In genomic region chr3:194632983-194633348, GRCh38 we compare ENCODE assay signal across 8 cellular contexts. TPM values are rescaled to one million over a fixed set of nuclear protein-coding genes. Genes with fewer than 3 reads are reported as not detected.
DNase-seq lines count a peak whose midpoint lies in the region; ATAC-seq, FAIRE-seq and TF ChIP-seq lines count a peak whose summit lies in the region.

No MANE protein-coding gene starts in this region.

- no peaks in the 10 kb centered on the region for H3K9me1 ChIP-seq in K562 (ENCODE audit: control insufficient read depth, insufficient read depth, low read length)

- H3K36me3 ChIP-seq in Loucy (ENCODE audit: insufficient read depth, low read length) (0 out of 2 replicates have a peak, but pooled peaks cover 3% of the 10 kb centered on the region), K562 (ENCODE audit: control insufficient read depth, insufficient read depth, low read length) (peaks cover 26% of the 10 kb centered on the region; the same call in 1 of the 3 replicates), liver (ENCODE audit: control insufficient read depth in 4 of 4, insufficient read depth in 3 of 4, low read depth in 1 of 4, low read length in 3 of 4) (peaks cover 0 to under 1% (median 0%) of the 10 kb centered on the region in 4 donors), thymus (ENCODE audit: control insufficient read depth, insufficient read depth) (no peaks in the 10 kb centered on the region)

- POLR2A ChIA-PET in K562 (lab: Yijun Ruan, JAX) = interaction anchor here (0.6 to 1.0 kb wide), 4 partner anchors 10 to 276 kb away, joined by 3 to 6 read pairs (median 3); no protein-coding TSS in a partner anchor

- H2AFZ ChIP-seq in Loucy (ENCODE audit: low read length) (peak overlapping the region; percentile 91), K562 (ENCODE audit: low read depth, low read length) (peak overlapping the region; percentile 96)

- peak; percentile 74 for ATAC-seq in K562

- H3K9me3 ChIP-seq in Loucy (ENCODE audit: insufficient read depth, low read depth, low read length) (peaks cover 3% of the 10 kb centered on the region; the same call in 1 of the 2 replicates), K562 (replicated peaks; ENCODE audit: control insufficient read depth, insufficient read depth, low read depth, low read length) (peaks cover 21% of the 10 kb centered on the region), liver (ENCODE audit: control insufficient read depth in 4 of 4, low read length in 3 of 4) (no peaks in the 10 kb centered on the region), thymus (ENCODE audit: control insufficient read depth) (peaks cover 3% of the 10 kb centered on the region)

- in situ Hi-C loops in K562 (cut with MboI) = no loop called here

- H3K4me3 ChIP-seq in Loucy (ENCODE audit: low read length, poor library complexity, severe bottlenecking) (peak overlapping the region; percentile 95), K562 (peak overlapping the region; percentile 86), liver (ENCODE audit: low read depth in 1 of 3, low read length in 3 of 3) (peak overlapping the region; percentile 23 to 79 (median 59)), thymus (ENCODE audit: low read length) (peak overlapping the region; percentile 84)

- H3K27me3 ChIP-seq in Loucy (ENCODE audit: insufficient read depth, low read length, poor library complexity, severe bottlenecking) (no peaks in the 10 kb centered on the region), K562 (ENCODE audit: control insufficient read depth in 2 of 2, insufficient read depth in 2 of 2, low read length in 2 of 2) (no peaks in the 10 kb centered on the region; a peak in 1 of 5 replicates), liver (ENCODE audit: control insufficient read depth in 4 of 4, insufficient read depth in 4 of 4, low read length in 3 of 4) (no peaks in the 10 kb centered on the region), thymus (ENCODE audit: control insufficient read depth, insufficient read depth) (no peaks in the 10 kb centered on the region)

- H3K4me1 ChIP-seq in Loucy (ENCODE audit: insufficient read depth, low read length, poor library complexity, severe bottlenecking) (peaks cover 5% of the 10 kb centered on the region), K562 (replicated peaks in 1 of 2; ENCODE audit: control insufficient read depth in 2 of 2, insufficient read depth in 2 of 2, low read length in 2 of 2) (peaks cover 2 to 18% of the 10 kb centered on the region in 2 experiments; a peak in 3 of 5 replicates), liver (ENCODE audit: control insufficient read depth in 4 of 4, insufficient read depth in 4 of 4, low read length in 3 of 4) (peaks cover 2 to 12% (median 5%) of the 10 kb centered on the region in 4 donors), thymus (ENCODE audit: control insufficient read depth, insufficient read depth, low read length) (no peaks in the 10 kb centered on the region)

- CTCF ChIA-PET in K562 (lab: Yijun Ruan, JAX; ENCODE audit: low intra/inter-chr PET ratio) = interaction anchor here (0.8 kb wide), 1 partner anchor 300 kb away, joined by 4 read pairs; no protein-coding TSS in a partner anchor

- intact Hi-C loops in K562 (cut with micrococcal nuclease) = loop anchor here (1.0 to 2.0 kb wide), 2 partner anchors 161 to 300 kb away; no protein-coding TSS in a partner anchor

- no peaks in the 10 kb centered on the region for H4K20me1 ChIP-seq in Loucy (ENCODE audit: insufficient read depth, low read length, poor library complexity, severe bottlenecking)
- no peaks in the 10 kb centered on the region for H4K20me1 ChIP-seq in K562 (replicated peaks; ENCODE audit: control insufficient read depth, insufficient read depth, low read length)

- peak overlapping the region; percentile 84 for H3K27ac ChIP-seq in K562 (ENCODE audit: extremely low read depth, low read depth, low read length)
- H3K27ac ChIP-seq in liver (ENCODE audit: low read depth in 1 of 2, low read length in 2 of 2) = peak overlapping the region in 1 of 2 donors; percentile 60
- peak overlapping the region; percentile 49 for H3K27ac ChIP-seq in thymus (ENCODE audit: low read depth)

- TF ChIP-seq POLR2A in H54 (IDR thresholded peaks at IDR 0.05; ENCODE audit: low read depth, low read length) (no peak), K562 (conservative IDR thresholded peaks at IDR 0.05) (no peak)

- 0% methylated on average over 25 of the region's 50 CpGs for WGBS in K562 (ENCODE audit: insufficient coverage, low coverage, missing lambda C conversion rate)
- WGBS in liver = 2% methylated on average over 50 of the region's 50 CpGs
- under 1% methylated on average over 50 of the region's 50 CpGs for WGBS in thymus

- H3K9me2 ChIP-seq in Loucy (replicated peaks; ENCODE audit: low read depth, low read length) = no peaks in the 10 kb centered on the region

- no peak for TF ChIP-seq EP300 in K562 (IDR thresholded peaks at IDR 0.05; ENCODE audit: low read length)

- FAIRE-seq in H54 (lab: Jason Lieb, UNC) (no peak), K562 (lab: Jason Lieb, UNC) (no peak)

- TF ChIP-seq RAD21 in K562 (CRISPR knock-in tag; conservative IDR thresholded peaks at IDR 0.05 in 1 of 2, IDR thresholded peaks at IDR 0.05 in 1 of 2) (no peak), liver (IDR thresholded peaks at IDR 0.05) (no peak)

- BruUV-seq in K562 (replicated peaks; lab: Mats Ljungman, UMichigan) = no TSS peak

- H3F3A ChIP-seq in Loucy (ENCODE audit: low read depth) = no peaks in the 10 kb centered on the region; the same call in 1 of the 2 replicates

- H3K4me2 ChIP-seq in Loucy (ENCODE audit: low read depth, low read length, poor library complexity, severe bottlenecking) (peak overlapping the region; percentile 71), K562 (ENCODE audit: insufficient read depth, low read length) (peak overlapping the region; percentile 92)

- TF ChIP-seq CTCF in Loucy (conservative IDR thresholded peaks at IDR 0.05; ENCODE audit: low read length) (no peak), K562 (IDR thresholded peaks at IDR 0.05 in 2 of 3, conservative IDR thresholded peaks at IDR 0.05 in 1 of 3; ENCODE audit: insufficient read depth in 2 of 3, low read depth in 1 of 3, low read length in 3 of 3) (no peak), liver (IDR thresholded peaks at IDR 0.05; ENCODE audit: low read depth, low read length, missing input control) (no peak)

- H3K9ac ChIP-seq in Loucy (ENCODE audit: low read depth, low read length, poor library complexity, severe bottlenecking) = peak overlapping the region; percentile 91
- peak overlapping the region; percentile 75 to 92 for H3K9ac ChIP-seq in K562 (ENCODE audit: insufficient read depth in 1 of 2, low read depth in 2 of 2, low read length in 2 of 2)
- no peak overlapping the region for H3K9ac ChIP-seq in liver (ENCODE audit: low read depth in 1 of 2, low read length in 2 of 2)

- H3K79me2 ChIP-seq in Loucy (ENCODE audit: insufficient read depth, low read length) (peaks cover 14% of the 10 kb centered on the region), K562 (ENCODE audit: control insufficient read depth, insufficient read depth, low read length) (peaks cover 10% of the 10 kb centered on the region)

- DNase-seq in NCI-H2171 treated with DMSO at 0.1 percent for 48 hours (lab: John Stamatoyannopoulos, UW) (peak; percentile 63), NCI-H2171 (lab: John Stamatoyannopoulos, UW) (no peak), H54 (ENCODE audit: insufficient read length, low spot score) (peak; percentile 69), K562 (ENCODE audit: extremely low read depth in 1 of 4, low spot score in 3 of 4) (peak in 2 of 4 experiments; percentile 76 to 79), OCI-M2 (lab: John Stamatoyannopoulos, UW; ENCODE audit: unreplicated experiment) (no peak)

RNA-seq across cellular contexts. Expression of gene TMEM44, which starts 0.3 kb away (rescaled TPM):
- total RNA-seq in K562 (2011; cell fraction: chromatin; rRNA removed; ENCODE audit: low replicate concordance) = 57.1 and 107 TPM in 2 replicates
- 59.7 and 67.4 TPM in 2 replicates for total RNA-seq in K562 (2011; cell fraction: nucleolus; rRNA removed)
- total RNA-seq in K562 (2011; cell fraction: nucleoplasm; rRNA removed) = 57.2 and 61.1 TPM in 2 replicates
- total RNA-seq in K562 (2014; rRNA removed) (13.1 and 13.8 TPM in 2 replicates), K562 (2014; rRNA removed; fragmentation: Illumina TruSeq; extraction: Trizol) (6.0 and 7.2 TPM in 2 replicates), K562 (2015; rRNA removed; fragmentation: Illumina TruSeq; extraction: Trizol) (7.5 TPM in 2 replicates), K562 (2021) (16.9 and 18.1 TPM in 2 replicates), liver (1 to 10 TPM; 3.4 to 5.0 TPM)
- polyA plus RNA-seq in K562 (2011; rRNA removed) (13.5 and 14.5 TPM in 2 replicates), K562 (2014; fragmentation: Illumina TruSeq; extraction: Trizol) (11.3 and 12.4 TPM in 2 replicates), K562 (2014; fragmentation: Nextera tagmentation; extraction: Ambion mirVana) (1 to 10 TPM in 1 of 2 experiments, under 1 TPM in 1; 0.53 to 1.7 TPM), K562 (2014; rRNA removed) (15.5 and 16.2 TPM in 2 replicates), liver (1 to 10 TPM; 1.8 to 3.0 TPM), thymus (7.1 TPM)
- polyA plus RNA-seq in K562 (2011; cell fraction: cytosol; rRNA removed) = 11.8 and 16.3 TPM in 2 replicates
- polyA plus RNA-seq in K562 (2011; cell fraction: nucleus; rRNA removed) = 44.6 and 76.9 TPM in 2 replicates
- polyA plus RNA-seq in K562 (2012) = 9.8 and 17.5 TPM in 2 replicates
- polyA minus RNA-seq in K562 (2011; rRNA and poly(A)+ RNA removed) = 9.1 and 13.7 TPM in 2 replicates
- polyA minus RNA-seq in K562 (2011; cell fraction: cytosol; rRNA and poly(A)+ RNA removed) = 7.7 and 7.8 TPM in 2 replicates
- polyA minus RNA-seq in K562 (2011; cell fraction: nucleus; rRNA and poly(A)+ RNA removed) = 13.4 and 18.8 TPM in 2 replicates

RNA-seq across cellular contexts. Expression of gene LSG1, which starts 39.0 kb away (rescaled TPM):
- total RNA-seq in K562 (2011; cell fraction: chromatin; rRNA removed; ENCODE audit: low replicate concordance) = 63.6 and 106 TPM in 2 replicates
- total RNA-seq in K562 (2011; cell fraction: nucleolus; rRNA removed) = 56.9 and 58.4 TPM in 2 replicates
- 51.1 and 71.5 TPM in 2 replicates for total RNA-seq in K562 (2011; cell fraction: nucleoplasm; rRNA removed)
- 45.4 and 59.8 TPM in 2 replicates for total RNA-seq in K562 (2014; rRNA removed)
- total RNA-seq in K562 (2014; rRNA removed; fragmentation: Illumina TruSeq; extraction: Trizol) = 56.5 and 59.8 TPM in 2 replicates
- 68.4 and 73.7 TPM in 2 replicates for total RNA-seq in K562 (2015; rRNA removed; fragmentation: Illumina TruSeq; extraction: Trizol)
- total RNA-seq in K562 (2021) = 35.2 and 37.9 TPM in 2 replicates
- polyA plus RNA-seq in K562 (2011; rRNA removed) = 50.5 and 55.7 TPM in 2 replicates
- polyA plus RNA-seq in K562 (2011; cell fraction: cytosol; rRNA removed) = 21.2 and 29.8 TPM in 2 replicates
- polyA plus RNA-seq in K562 (2011; cell fraction: nucleus; rRNA removed) = 58.3 and 70.1 TPM in 2 replicates
- polyA plus RNA-seq in K562 (2012) = 21.9 and 36.2 TPM in 2 replicates
- polyA plus RNA-seq in K562 (2014; fragmentation: Illumina TruSeq; extraction: Trizol) = 49.4 and 55.5 TPM in 2 replicates
- polyA plus RNA-seq in K562 (2014; fragmentation: Nextera tagmentation; extraction: Ambion mirVana) = 10 to 100 TPM; 14.9 to 23.0 TPM
- polyA plus RNA-seq in K562 (2014; rRNA removed) = 39.5 and 46.7 TPM in 2 replicates
- polyA minus RNA-seq in K562 (2011; rRNA and poly(A)+ RNA removed) = 71.0 and 90.5 TPM in 2 replicates
- 29.7 and 38.5 TPM in 2 replicates for polyA minus RNA-seq in K562 (2011; cell fraction: cytosol; rRNA and poly(A)+ RNA removed)
- polyA minus RNA-seq in K562 (2011; cell fraction: nucleus; rRNA and poly(A)+ RNA removed) = 41.5 and 62.8 TPM in 2 replicates
- total RNA-seq in liver = 10 to 100 TPM; 21.3 to 38.5 TPM
- polyA plus RNA-seq in liver = 10 to 100 TPM; 13.6 to 22.8 TPM
- polyA plus RNA-seq in thymus = 21.7 TPM

RNA-seq across cellular contexts. Expression of gene FAM43A, which starts 52.7 kb away (rescaled TPM):
- 1.8 TPM in 1 of 2 replicates, not detected in the other for total RNA-seq in K562 (2011; cell fraction: chromatin; rRNA removed; ENCODE audit: low replicate concordance)
- 1.1 and 2.3 TPM in 2 replicates for total RNA-seq in K562 (2011; cell fraction: nucleolus; rRNA removed)
- 0.46 and 0.73 TPM in 2 replicates for total RNA-seq in K562 (2011; cell fraction: nucleoplasm; rRNA removed)
- total RNA-seq in K562 (2014; rRNA removed) (0.45 and 0.54 TPM in 2 replicates), K562 (2014; rRNA removed; fragmentation: Illumina TruSeq; extraction: Trizol) (0.16 and 0.18 TPM in 2 replicates), K562 (2015; rRNA removed; fragmentation: Illumina TruSeq; extraction: Trizol) (0.07 and 0.15 TPM in 2 replicates), K562 (2021) (0.74 and 1.2 TPM in 2 replicates), liver (1 to 10 TPM; 3.0 to 3.7 TPM)
- polyA plus RNA-seq in K562 (2011; rRNA removed) (0.60 and 0.61 TPM in 2 replicates), K562 (2014; fragmentation: Illumina TruSeq; extraction: Trizol) (0.18 and 0.21 TPM in 2 replicates), K562 (2014; fragmentation: Nextera tagmentation; extraction: Ambion mirVana) (under 1 TPM; 0.03 to 0.04 TPM), K562 (2014; rRNA removed) (0.56 and 0.76 TPM in 2 replicates), liver (1 to 10 TPM in 1 of 2 donors, under 1 TPM in 1; 0.83 to 4.9 TPM), thymus (6.2 TPM)
- polyA plus RNA-seq in K562 (2011; cell fraction: cytosol; rRNA removed) = 0.69 and 3.2 TPM in 2 replicates
- polyA plus RNA-seq in K562 (2011; cell fraction: nucleus; rRNA removed) = 2.0 and 5.0 TPM in 2 replicates
- 1.0 and 1.5 TPM in 2 replicates for polyA plus RNA-seq in K562 (2012)
- 0.15 and 0.28 TPM in 2 replicates for polyA minus RNA-seq in K562 (2011; rRNA and poly(A)+ RNA removed)
- polyA minus RNA-seq in K562 (2011; cell fraction: cytosol; rRNA and poly(A)+ RNA removed) = 0.55 and 1.0 TPM in 2 replicates
- 1.3 and 1.7 TPM in 2 replicates for polyA minus RNA-seq in K562 (2011; cell fraction: nucleus; rRNA and poly(A)+ RNA removed)

Comparison
In these comparisons a context has a peak if more than half of its experiments do, and no peak if none do; other contexts are left out.
1. DNase-seq: peak in NCI-H2171 treated with DMSO at 0.1 percent for 48 hours (single experiment) and H54 (single experiment); none in NCI-H2171 (single experiment) and OCI-M2 (single experiment).
2. H3K9ac ChIP-seq: peak in Loucy (single experiment) and K562 (2 of 2); none in liver (0 of 2).
3. Peak in every context shown above with its lines, with median percentiles within 50 percentile points of each other: H3K4me3 ChIP-seq.